8 cellular contexts compared by ENCODE assay signal in the genomic region with DNA sequence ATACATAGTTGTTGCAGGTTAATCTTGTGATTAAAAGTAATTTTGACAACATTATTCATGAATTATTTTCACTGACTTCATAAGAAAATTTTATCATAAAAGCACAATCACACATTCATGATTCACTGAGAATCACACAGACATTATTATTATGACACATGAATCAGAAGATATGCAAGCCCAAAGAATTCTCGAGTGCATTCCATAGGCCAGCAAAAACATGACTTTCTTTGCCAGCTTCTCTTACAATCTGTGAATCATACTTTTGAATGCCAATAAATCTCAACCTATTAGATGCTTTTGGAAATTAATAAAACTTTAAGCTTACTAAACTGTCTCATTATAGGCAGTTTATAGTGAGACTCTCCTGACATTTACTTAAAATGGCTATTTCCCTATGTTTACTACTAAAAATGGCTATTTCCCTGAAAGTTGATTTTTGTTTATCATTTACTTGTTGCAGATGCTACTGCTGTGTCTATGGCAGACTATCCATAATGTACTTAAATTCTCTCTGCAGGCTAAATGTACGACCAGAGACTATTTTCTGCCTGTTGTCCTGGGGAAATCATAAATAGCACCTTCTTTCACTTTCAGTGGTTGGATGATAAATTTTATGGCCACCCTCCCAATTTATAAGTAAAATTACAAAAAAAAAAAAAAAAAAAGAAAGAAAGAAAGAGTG. TPM values are rescaled to one million over a fixed set of nuclear protein-coding genes. Genes with fewer than 3 reads are reported as not detected.
DNase-seq lines count a peak whose midpoint lies in the region; ATAC-seq, FAIRE-seq and TF ChIP-seq lines count a peak whose summit lies in the region.
"Not testable (repeated sequence)": the region's sequence is repeated elsewhere in the genome, so short reads cannot be mapped to it uniquely, and the experiment has no call there.

No MANE protein-coding gene starts in this region.

- not testable (repeated sequence) for H4K20me1 ChIP-seq in IMR-90 (ENCODE audit: insufficient read depth, low read length); SK-N-SH (ENCODE audit: insufficient read depth); mammary epithelial cell (ENCODE audit: insufficient read depth, low read length)

- intact Hi-C loops in IMR-90 (cut with micrococcal nuclease); mammary epithelial cell (cut with micrococcal nuclease): not testable (repeated sequence)

- H3K4me2 ChIP-seq in IMR-90 (ENCODE audit: low read depth, low read length) = not testable (repeated sequence)
- H3K4me2 ChIP-seq in SK-N-SH (peak overlapping the region; percentile 57), mammary epithelial cell (ENCODE audit: insufficient read depth, low read depth, low read length) (peak overlapping the region; percentile 69)

- in situ Hi-C loops in IMR-90 (cut with MboI; ENCODE audit: low sequenced_read_pairs); mammary epithelial cell (cut with MboI; ENCODE audit: low sequenced_read_pairs in 2 of 2): not testable (repeated sequence)

- dilution Hi-C loops in IMR-90 (cut with HindIII; ENCODE audit: low sequenced_read_pairs, unreplicated experiment); mammary epithelial cell (cut with HindIII; ENCODE audit: low sequenced_read_pairs): not testable (repeated sequence)

- H2BK120ac ChIP-seq in IMR-90 (ENCODE audit: low read depth, low read length) = not testable (repeated sequence)

- H3F3A ChIP-seq in SK-N-SH (replicated peaks; ENCODE audit: insufficient read depth) = peaks cover 19% of the 10 kb centered on the region

- H3K14ac ChIP-seq in IMR-90 (replicated peaks; ENCODE audit: low read depth, low read length) = not testable (repeated sequence)

- not testable (repeated sequence) for H2AK9ac ChIP-seq in IMR-90 (replicated peaks; ENCODE audit: low read depth, low read length, poor library complexity)

- H3K27me3 ChIP-seq in IMR-90 (ENCODE audit: control insufficient read depth, insufficient read depth, low read length); SK-N-SH (ENCODE audit: insufficient read depth); mammary epithelial cell (ENCODE audit: insufficient read depth, low read length): not testable (repeated sequence)

- not testable (repeated sequence) for H3K36me3 ChIP-seq in IMR-90 (ENCODE audit: control insufficient read depth, insufficient read depth, low read length); mammary epithelial cell (ENCODE audit: insufficient read depth, low read length)
- peaks cover 0 to 14% of the 10 kb centered on the region in 2 experiments for H3K36me3 ChIP-seq in SK-N-SH (replicated peaks in 1 of 2; ENCODE audit: control insufficient read depth in 1 of 2, insufficient read depth in 2 of 2, low read length in 1 of 2)

- H2BK20ac ChIP-seq in IMR-90 (ENCODE audit: low read depth, low read length) = not testable (repeated sequence)

- 0 out of 2 replicates have a peak, but pooled peaks have one; percentile 46 for ATAC-seq in IMR-90 (ENCODE audit: low read depth)

- TF ChIP-seq POLR2A in IMR-90 (IDR thresholded peaks at IDR 0.05; ENCODE audit: low read depth, low read length) = not testable (repeated sequence)

- not testable (repeated sequence) for H2AFZ ChIP-seq in IMR-90 (replicated peaks; ENCODE audit: low read length, poor library complexity); SK-N-SH (ENCODE audit: low read depth); mammary epithelial cell (ENCODE audit: low read depth, low read length)

- not testable (repeated sequence) for H4K5ac ChIP-seq in IMR-90 (ENCODE audit: low read depth, low read length)

- not testable (repeated sequence) for H3K4ac ChIP-seq in IMR-90 (ENCODE audit: low read depth, low read length)

- not testable (repeated sequence) for H3K4me3 Mint-ChIP-seq in mesothelial cell of epicardium

- H3K4me1 Mint-ChIP-seq in mesothelial cell of epicardium = not testable (repeated sequence)

- not testable (repeated sequence) for H3K56ac ChIP-seq in IMR-90 (ENCODE audit: extremely low read depth, insufficient read depth, low read length)

- H4K91ac ChIP-seq in IMR-90 (ENCODE audit: insufficient read depth, low read depth, low read length) = not testable (repeated sequence)

- not testable (repeated sequence) for H3K23ac ChIP-seq in IMR-90 (ENCODE audit: low read depth, low read length)

- H2BK5ac ChIP-seq in IMR-90 (ENCODE audit: low read depth, low read length, poor library complexity, severe bottlenecking) = not testable (repeated sequence)

- H3K27ac ChIP-seq in IMR-90 (ENCODE audit: insufficient read depth, low read length) = not testable (repeated sequence)
- H3K27ac ChIP-seq in SK-N-SH (ENCODE audit: low read depth in 2 of 2, low read length in 1 of 2) (peak overlapping the region in 1 of 2 experiments; percentile 64; a peak in 2 of 4 replicates), mammary epithelial cell (ENCODE audit: insufficient read depth, low read depth, low read length) (peak overlapping the region; percentile 74)

- not testable (repeated sequence) for H3K4me1 ChIP-seq in IMR-90 (ENCODE audit: control insufficient read depth, insufficient read depth, low read length); SK-N-SH (ENCODE audit: control insufficient read depth in 1 of 2, insufficient read depth in 2 of 2, low read depth in 1 of 2, low read length in 1 of 2); mammary epithelial cell (ENCODE audit: insufficient read depth, low read length)

- not testable (repeated sequence) for H3K9me1 ChIP-seq in IMR-90 (ENCODE audit: insufficient read depth, low read length)

- peak; percentile 63 for DNase-seq in AG04449 (ENCODE audit: low read depth, low spot score)
- DNase-seq in GM03348 (ENCODE audit: low spot score) = peak; percentile 23
- peak; percentile 58 for DNase-seq in IMR-90
- DNase-seq in SK-N-SH; mesothelial cell of epicardium (ENCODE audit: low spot score in 2 of 2, unreplicated experiment in 2 of 2): not testable (repeated sequence)
- peak; percentile 88 for DNase-seq in mammary epithelial cell
- peak; percentile 64 for DNase-seq in fibroblast of peridontal ligament (ENCODE audit: extremely low read depth)
- peak; percentile 23 for DNase-seq in urothelium cell line (ENCODE audit: low spot score)

- H3K9me3 ChIP-seq in IMR-90 (ENCODE audit: control insufficient read depth, insufficient read depth, low read length); SK-N-SH; mammary epithelial cell (replicated peaks; ENCODE audit: insufficient read depth, low read length): not testable (repeated sequence)

- not testable (repeated sequence) for H3K79me2 ChIP-seq in SK-N-SH (ENCODE audit: insufficient read depth); mammary epithelial cell (ENCODE audit: insufficient read depth, low read length)

- not testable (repeated sequence) for H3K9me2 ChIP-seq in SK-N-SH

- not testable (repeated sequence) for H3K36me3 Mint-ChIP-seq in mesothelial cell of epicardium

- not testable (repeated sequence) for H2AK5ac ChIP-seq in IMR-90 (ENCODE audit: low read depth, low read length)

- CTCF ChIA-PET in AG04449 (lab: Yijun Ruan, JAX); IMR-90 (lab: Yijun Ruan, JAX); SK-N-SH (lab: Yijun Ruan, JAX); mammary epithelial cell (lab: Charles Lee; ENCODE audit: low non-redundant PET): not testable (repeated sequence)

- BruUV-seq in IMR-90 (replicated peaks; lab: Mats Ljungman, UMichigan); mammary epithelial cell (replicated peaks; lab: Mats Ljungman, UMichigan): not testable (repeated sequence)

- H3K79me1 ChIP-seq in IMR-90 (ENCODE audit: low read depth in 1 of 2, low read length in 2 of 2) = not testable (repeated sequence)

- not testable (repeated sequence) for TF ChIP-seq RAD21 in IMR-90 (IDR thresholded peaks at IDR 0.05; ENCODE audit: low read length); SK-N-SH (IDR thresholded peaks at IDR 0.05; ENCODE audit: low read length)

- peak overlapping the region; percentile 13 for H3K27ac Mint-ChIP-seq in mesothelial cell of epicardium

- H3K18ac ChIP-seq in IMR-90 (ENCODE audit: low read depth, low read length) = not testable (repeated sequence)

- WGBS in IMR-90 (ENCODE audit: extremely low coverage in 2 of 2, insufficient read length in 1 of 2), 2 experiments = no CpG with 5 or more reads among the region's 2 CpGs
- WGBS in SK-N-SH (ENCODE audit: low lambda C conversion rate) = 25% methylated on average over 2 of the region's 2 CpGs
- WGBS in mammary epithelial cell (ENCODE audit: low coverage, missing lambda C conversion rate) = 15% methylated on average over 2 of the region's 2 CpGs

- not testable (repeated sequence) for H2BK15ac ChIP-seq in IMR-90 (ENCODE audit: low read depth, low read length)

- not testable (repeated sequence) for H4K8ac ChIP-seq in IMR-90 (ENCODE audit: low read depth in 2 of 2, low read length in 2 of 2)

- peak in 1 of 2 experiments; percentile 81; a peak in 2 of 4 replicates for TF ChIP-seq EP300 in SK-N-SH (IDR thresholded peaks at IDR 0.05; ENCODE audit: borderline replicate concordance in 1 of 2, low read depth in 1 of 2, low read length in 1 of 2)

- peaks cover 27% of the 10 kb centered on the region for H3K9me3 Mint-ChIP-seq in mesothelial cell of epicardium

- POLR2A ChIA-PET in AG04449 (lab: Yijun Ruan, JAX); IMR-90 (lab: Charles Lee; ENCODE audit: unreplicated experiment); SK-N-SH (lab: Yijun Ruan, JAX): not testable (repeated sequence)

- not testable (repeated sequence) for H3K9ac ChIP-seq in IMR-90 (ENCODE audit: low read depth, low read length); SK-N-SH; mammary epithelial cell (ENCODE audit: insufficient read depth, low read length)

- not testable (repeated sequence) for H3K4me3 ChIP-seq in AG04449 (ENCODE audit: low read depth, low read length); IMR-90 (ENCODE audit: insufficient read depth, low read depth, low read length); SK-N-SH (ENCODE audit: low read depth in 2 of 2, low read length in 1 of 2); mammary epithelial cell (replicated peaks in 1 of 3; ENCODE audit: insufficient read depth in 1 of 3, low read depth in 2 of 3, low read length in 3 of 3)

- not testable (repeated sequence) for TF ChIP-seq CTCF in AG04449 (IDR thresholded peaks at IDR 0.05; ENCODE audit: insufficient read depth, low read length, missing control alignments); IMR-90 (conservative IDR thresholded peaks at IDR 0.05; ENCODE audit: low read depth, low read length); SK-N-SH (IDR thresholded peaks at IDR 0.05); mammary epithelial cell (conservative IDR thresholded peaks at IDR 0.05 in 1 of 2, IDR thresholded peaks at IDR 0.05 in 1 of 2; ENCODE audit: extremely low read depth in 1 of 2, insufficient read depth in 1 of 2, low read depth in 1 of 2, low read length in 2 of 2); mesothelial cell of epicardium (IDR thresholded peaks at IDR 0.05; ENCODE audit: unreplicated experiment)

- not testable (repeated sequence) for H3K27me3 Mint-ChIP-seq in mesothelial cell of epicardium (ENCODE audit: low read depth)

- FAIRE-seq in urothelium cell line (lab: Jason Lieb, UNC) = not testable (repeated sequence)

RNA-seq across cellular contexts. Expression of a gene that starts 47.0 kb away (rescaled TPM):
- total RNA-seq in IMR-90 (2012; rRNA removed) (1.4 and 4.4 TPM in 2 replicates), mammary epithelial cell (100 to 1,000 TPM in 1 of 2 donors, 10 to 100 TPM in 1; 72.9 to 110 TPM), mesothelial cell of epicardium (15.7 to 18.4 TPM (median 17.7 TPM) in 3 replicates)
- polyA plus RNA-seq in IMR-90 (2012; rRNA removed) (1.0 and 1.2 TPM in 2 replicates), SK-N-SH (2012; rRNA removed) (15.5 and 22.6 TPM in 2 replicates), mammary epithelial cell (34.7 TPM)
- 0.09 and 0.25 TPM in 2 replicates for polyA plus RNA-seq in IMR-90 (2012; cell fraction: cytosol; rRNA removed)
- 0.12 and 0.95 TPM in 2 replicates for polyA plus RNA-seq in IMR-90 (2012; cell fraction: nucleus; rRNA removed; ENCODE audit: low replicate concordance)
- polyA plus RNA-seq in SK-N-SH (2012; cell fraction: cytosol; rRNA removed) = 26.8 and 32.7 TPM in 2 replicates
- polyA plus RNA-seq in SK-N-SH (2012; cell fraction: nucleus; rRNA removed) = 5.1 and 17.8 TPM in 2 replicates
- 15.1 TPM for polyA minus RNA-seq in mammary epithelial cell
